Comparison of ENCODE assay signal across 9 cellular contexts in genomic region chr4:48445704-48446103, GRCh38. TPM values are rescaled to one million over a fixed set of nuclear protein-coding genes. Genes with fewer than 3 reads are reported as not detected.
DNase-seq lines count a peak whose midpoint lies in the region; ATAC-seq and TF ChIP-seq lines count a peak whose summit lies in the region.
"Had no signal": no experiment of that assay in that cellular context is flagged by ENCODE, and none has a peak within 500 bp of the region (broad histone marks: within the 10 kb centered on the region; RNA-seq: fewer than 3 reads in every experiment).

No MANE protein-coding gene starts in this region.

- H3K4me1 ChIP-seq in lower lobe of right lung: no peaks in the 10 kb centered on the region

- intact Hi-C loops in lower lobe of right lung (cut with DNase I): no loop called here

- no peak for ATAC-seq in lower lobe of right lung
- ATAC-seq in HG03097 (IDR thresholded peaks at IDR 0.05; ENCODE audit: low FRiP score, unreplicated experiment): no peak
- ATAC-seq in GM19351 (IDR thresholded peaks at IDR 0.05; ENCODE audit: unreplicated experiment): no peak
- no peak for ATAC-seq in HG03469 (IDR thresholded peaks at IDR 0.05; ENCODE audit: unreplicated experiment)

- no peak overlapping the region for H3K27ac ChIP-seq in C4-2B
- no peak overlapping the region for H3K27ac ChIP-seq in lower lobe of right lung

- TF ChIP-seq CTCF in C4-2B (conservative IDR thresholded peaks at IDR 0.05) (peak; percentile 78), HFF-Myc (IDR thresholded peaks at IDR 0.05; ENCODE audit: low read depth, low read length, missing control alignments) (peak; percentile 20), astrocyte of the spinal cord (IDR thresholded peaks at IDR 0.05; ENCODE audit: low read depth, low read length) (peak; percentile 48), lower lobe of right lung (IDR thresholded peaks at IDR 0.05) (peak; percentile 57)

- H3K4me3 ChIP-seq in HFF-Myc (replicated peaks; ENCODE audit: low read depth, low read length) (no peak overlapping the region), astrocyte of the spinal cord (ENCODE audit: low read depth, low read length) (no peak overlapping the region), lower lobe of right lung (no peak overlapping the region)

- in situ Hi-C loops in astrocyte of the spinal cord (cut with HindIII; ENCODE audit: low sequenced_read_pairs): no loop called here

- DNase-seq in HFF-Myc (ENCODE audit: extremely low read depth, low read depth) (no peak), astrocyte of the spinal cord (ENCODE audit: low read depth, low spot score) (peak; percentile 19), lower lobe of right lung (no peak), SKM-1 (lab: John Stamatoyannopoulos, UW; ENCODE audit: unreplicated experiment) (no peak)
- DNase-seq: stimulated activated CD4-positive, alpha-beta T cell treated with anti-CD3 and anti-CD28 coated beads, Interleukin-15, amount 100 ng/mL, for 24 hours had no signal

- H3K9me3 ChIP-seq in lower lobe of right lung: no peaks in the 10 kb centered on the region

- H3K36me3 ChIP-seq in lower lobe of right lung: no peaks in the 10 kb centered on the region

- no peaks in the 10 kb centered on the region for H3K27me3 ChIP-seq in lower lobe of right lung (ENCODE audit: low read depth)

RNA-seq across cellular contexts. Expression of gene SLC10A4, which starts 37.4 kb away (rescaled TPM):
- total RNA-seq in lower lobe of right lung: 1.6 TPM

RNA-seq across cellular contexts. Expression of gene ZAR1, which starts 44.3 kb away (rescaled TPM):
- total RNA-seq in lower lobe of right lung: not detected

Comparison
In these comparisons a context has a peak if more than half of its experiments do, and no peak if none do; other contexts are left out.
1. CTCF ChIP-seq: peak in every context shown above with its lines; median percentile 78 in C4-2B; 57 in lower lobe of right lung; 48 in astrocyte of the spinal cord; 20 in HFF-Myc.